11 cellular contexts compared by ENCODE assay signal in the genomic region with DNA sequence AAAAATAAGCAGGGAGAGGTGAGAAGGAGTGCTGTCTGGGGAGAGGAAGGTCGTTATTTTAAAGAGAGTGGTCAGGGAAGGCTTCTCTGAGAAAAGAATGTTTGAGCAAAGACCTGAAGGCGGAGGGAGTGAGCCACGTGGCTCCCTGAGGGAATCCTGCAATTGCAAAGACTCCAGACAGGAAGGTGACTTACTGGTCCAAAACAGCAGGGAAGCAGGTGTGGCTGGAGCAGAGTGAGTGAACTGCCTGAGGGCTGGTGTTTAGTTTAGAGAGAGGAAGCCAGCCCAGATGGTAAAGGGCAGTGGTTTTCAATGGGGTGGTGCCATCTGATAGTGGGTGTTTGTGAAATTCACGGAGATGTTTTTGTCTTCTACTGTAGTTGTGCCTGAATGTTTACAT. TPM values are rescaled to one million over a fixed set of nuclear protein-coding genes. Genes with fewer than 3 reads are reported as not detected.
DNase-seq lines count a peak whose midpoint lies in the region; ATAC-seq and TF ChIP-seq lines count a peak whose summit lies in the region.
"Had no signal": no experiment of that assay in that cellular context is flagged by ENCODE, and none has a peak within 500 bp of the region (broad histone marks: within the 10 kb centered on the region; RNA-seq: fewer than 3 reads in every experiment).

No MANE protein-coding gene starts in this region.

- TF ChIP-seq POLR2A in GM18505 (IDR thresholded peaks at IDR 0.05; ENCODE audit: borderline replicate concordance, extremely low read depth, insufficient read depth, insufficient read length), result no peak

- H3K27ac Mint-ChIP-seq in endothelial cell (ENCODE audit: unreplicated experiment), result peak overlapping the region; percentile 22
- H3K27ac Mint-ChIP-seq: dendritic cell treated with granulocyte-macrophage colony-stimulating factor and Interleukin-4, amounts not matched to agents 40 ng/mL and 50 ng/mL, for 4 days had no signal

- H3K27ac ChIP-seq in 22Rv1, result peak overlapping the region; percentile 66
- H3K27ac ChIP-seq: KMS-11 had no signal

- H3K27me3 Mint-ChIP-seq in endothelial cell (ENCODE audit: unreplicated experiment), result peaks cover 1% of the 10 kb centered on the region
- H3K27me3 Mint-ChIP-seq: dendritic cell treated with granulocyte-macrophage colony-stimulating factor and Interleukin-4, amounts not matched to agents 40 ng/mL and 50 ng/mL, for 4 days had no signal

- peaks cover 8% of the 10 kb centered on the region for H3K36me3 Mint-ChIP-seq in endothelial cell (ENCODE audit: low read depth, unreplicated experiment)

- DNase-seq in ELF-1 (ENCODE audit: low read depth, low spot score) (peak; percentile 91), NCI-H345 treated with DMSO at 0.1 percent for 48 hours (lab: John Stamatoyannopoulos, UW; ENCODE audit: unreplicated experiment) (peak; percentile 19), endothelial cell (ENCODE audit: low spot score) (peak; percentile 20), GM13976 (ENCODE audit: low spot score) (no peak)
- DNase-seq: GOT3 had no signal

- TF ChIP-seq CTCF in 22Rv1 (IDR thresholded peaks at IDR 0.05) (no peak), endothelial cell (IDR thresholded peaks at IDR 0.05; ENCODE audit: unreplicated experiment) (no peak), GM13976 (IDR thresholded peaks at IDR 0.05; ENCODE audit: borderline replicate concordance, control extremely low read depth, extremely low read depth, insufficient read depth, missing control alignments) (no peak)

- no peak overlapping the region for H3K4me3 Mint-ChIP-seq in endothelial cell (ENCODE audit: unreplicated experiment)
- H3K4me3 Mint-ChIP-seq: dendritic cell treated with granulocyte-macrophage colony-stimulating factor and Interleukin-4, amounts not matched to agents 40 ng/mL and 50 ng/mL, for 4 days had no signal

- in situ Hi-C loops in GM13976 (cut with MboI; ENCODE audit: low sequenced_read_pairs, unreplicated experiment), result no loop called here

- peaks cover 23% of the 10 kb centered on the region for H3K4me1 Mint-ChIP-seq in endothelial cell (ENCODE audit: unreplicated experiment)

- ATAC-seq in HG02610 (IDR thresholded peaks at IDR 0.05; ENCODE audit: unreplicated experiment), result no peak
- ATAC-seq in GM18505 (IDR thresholded peaks at IDR 0.05; ENCODE audit: unreplicated experiment), result no peak
- no peak for ATAC-seq in HG03469 (IDR thresholded peaks at IDR 0.05; ENCODE audit: unreplicated experiment)

- H3K9me3 Mint-ChIP-seq in endothelial cell (ENCODE audit: unreplicated experiment), result peaks cover 4% of the 10 kb centered on the region

RNA-seq across cellular contexts. Expression of gene LTA4H, which starts 58.8 kb away (rescaled TPM):
- total RNA-seq in endothelial cell (ENCODE audit: unreplicated experiment), result 86.5 TPM
